Comparison of ENCODE assay signal across 23 cellular contexts in genomic region chr6:169247991-169248390, GRCh38. TPM values are rescaled to one million over a fixed set of nuclear protein-coding genes. Genes with fewer than 3 reads are reported as not detected.
"Had no signal": no experiment of that assay in that cellular context is flagged by ENCODE, and none has a peak within 500 bp of the region (broad histone marks: within the 10 kb centered on the region; RNA-seq: fewer than 3 reads in every experiment).

No MANE protein-coding gene starts in this region.

- H3K4me1 Mint-ChIP-seq: activated CD4-positive, alpha-beta T cell treated with anti-CD3 and anti-CD28 coated beads, Interleukin-2, amount 10 ng/mL, durations not matched to agents 7 days and 5 days had no signal

- DNase-seq: activated CD4-positive, alpha-beta T cell treated with anti-CD3 and anti-CD28 coated beads, Interleukin-2, amount 10 ng/mL, durations not matched to agents 7 days and 5 days; activated CD8-positive, alpha-beta T cell treated with anti-CD3 and anti-CD28 coated beads, Interleukin-2, amount 10 ng/mL, durations not matched to agents 7 days and 5 days; activated naive CD4-positive, alpha-beta T cell; colonic mucosa; naive thymus-derived CD8-positive, alpha-beta T cell; stimulated activated CD4-positive, alpha-beta T cell treated with anti-CD3 and anti-CD28 coated beads, Interleukin-12 subunit alpha, Interleukin-12 subunit beta, amount 100 ng/mL, for 4 hours; stimulated activated naive CD8-positive, alpha-beta T cell treated with anti-CD3 and anti-CD28 coated beads, Interleukin-15, amount 100 ng/mL, for 72 hours; SW 1271; transverse colon had no signal

- H3K36me3 Mint-ChIP-seq: activated naive CD8-positive, alpha-beta T cell; naive thymus-derived CD8-positive, alpha-beta T cell had no signal

- ATAC-seq: activated CD4-positive, CD25-positive, alpha-beta regulatory T cell treated with anti-CD3 and anti-CD28 coated beads, Interleukin-2, amount 50 U/mL, for 24 hours; activated CD8-positive, alpha-beta T cell treated with anti-CD3 and anti-CD28 coated beads, Interleukin-2, amount 10 ng/mL, durations not matched to agents 7 days and 5 days; naive thymus-derived CD8-positive, alpha-beta T cell; stimulated activated naive CD8-positive, alpha-beta T cell treated with anti-CD3 and anti-CD28 coated beads, Interleukin-15, amount 100 ng/mL, for 72 hours had no signal

- H3K27me3 ChIP-seq: breast epithelium, colonic mucosa, suprapubic skin, vagina had no signal

- H3K27ac Mint-ChIP-seq: activated CD4-positive, alpha-beta T cell treated with anti-CD3 and anti-CD28 coated beads, Interleukin-2, amount 10 ng/mL, durations not matched to agents 7 days and 5 days; activated CD8-positive, alpha-beta T cell treated with anti-CD3 and anti-CD28 coated beads, Interleukin-2, amount 10 ng/mL, durations not matched to agents 7 days and 5 days; activated naive CD8-positive, alpha-beta T cell; activated T-helper 2 cell treated with anti-CD3 and anti-CD28 coated beads, Interferon-gamma antibody, Interleukin-2, Interleukin-4, amounts not matched to agents 10 μg/mL and 5 μg/mL and 100 μg/mL, durations not matched to agents 14 hours and 24 hours and 36 hours; naive thymus-derived CD8-positive, alpha-beta T cell had no signal

- FAIRE-seq: islet of Langerhans had no signal

- H3K9me3 ChIP-seq: adrenal gland, breast epithelium, colonic mucosa, esophagus muscularis mucosa, heart left ventricle, prostate gland, suprapubic skin, transverse colon, vagina had no signal

- H3K4me3 ChIP-seq: adrenal gland, colonic mucosa, esophagus muscularis mucosa, heart left ventricle, lung, prostate gland, suprapubic skin, transverse colon, vagina had no signal

- H3K9me3 Mint-ChIP-seq: central memory CD8-positive, alpha-beta T cell had no signal

- H3K27ac ChIP-seq: adrenal gland, colonic mucosa, esophagus muscularis mucosa, heart left ventricle, prostate gland, suprapubic skin, transverse colon had no signal

- H3K4me3 Mint-ChIP-seq: activated CD4-positive, alpha-beta T cell treated with anti-CD3 and anti-CD28 coated beads, Interleukin-2, amount 10 ng/mL, durations not matched to agents 7 days and 5 days; activated CD8-positive, alpha-beta T cell treated with anti-CD3 and anti-CD28 coated beads, Interleukin-2, amount 10 ng/mL, durations not matched to agents 7 days and 5 days; activated naive CD8-positive, alpha-beta T cell; central memory CD8-positive, alpha-beta T cell; stimulated activated naive CD8-positive, alpha-beta T cell treated with anti-CD3 and anti-CD28 coated beads, Interleukin-15, amount 100 ng/mL, for 72 hours had no signal

- H3K4me1 ChIP-seq: breast epithelium, colonic mucosa, prostate gland had no signal

- H3K36me3 ChIP-seq: breast epithelium, colonic mucosa, prostate gland, transverse colon had no signal

RNA-seq across cellular contexts. Expression of gene THBS2, which starts 5.7 kb away (rescaled TPM):
- total RNA-seq: activated CD4-positive, alpha-beta T cell treated with anti-CD3 and anti-CD28 coated beads, Interleukin-2, amount 10 ng/mL, durations not matched to agents 7 days and 5 days; activated CD8-positive, alpha-beta T cell treated with anti-CD3 and anti-CD28 coated beads, Interleukin-2, amount 10 ng/mL, durations not matched to agents 7 days and 5 days; activated T-helper 2 cell treated with anti-CD3 and anti-CD28 coated beads, Interferon-gamma antibody, Interleukin-2, Interleukin-4, amounts not matched to agents 10 μg/mL and 5 μg/mL and 100 μg/mL, durations not matched to agents 14 hours and 24 hours and 36 hours; naive thymus-derived CD8-positive, alpha-beta T cell; T-helper 2 cell treated with Interferon-gamma antibody and Interleukin-4, amounts not matched to agents 100 ng/mL and 5 ng/mL, for 36 hours had no signal
